ENCODE assay signal across 8 cellular contexts in genomic region chr20:33994624-33994913, GRCh38. TPM values are rescaled to one million over a fixed set of nuclear protein-coding genes. Genes with fewer than 3 reads are reported as not detected.
DNase-seq lines count a peak whose midpoint lies in the region; ATAC-seq, FAIRE-seq and TF ChIP-seq lines count a peak whose summit lies in the region.

No MANE protein-coding gene starts in this region.

- H3K36me3 ChIP-seq in GM12878 (ENCODE audit: control insufficient read depth in 2 of 2, insufficient read depth in 2 of 2, low read length in 1 of 2) (peaks cover 0 to 3% of the 10 kb centered on the region in 2 experiments; a peak in 1 of 4 replicates), lower lobe of right lung (no peaks in the 10 kb centered on the region), tibial artery (no peaks in the 10 kb centered on the region)

- peaks cover 9 to 13% of the 10 kb centered on the region in 2 donors for H3K36me3 Mint-ChIP-seq in activated T-cell treated with anti-CD3 and anti-CD28 coated beads, Interleukin-2, amount 50 U/mL, for 72 hours (ENCODE audit: insufficient read depth in 2 of 2)

- H3K27ac ChIP-seq in GM12878 (ENCODE audit: control insufficient read depth, insufficient read depth) (peak overlapping the region; percentile 96), lower lobe of right lung (peak overlapping the region; percentile 98), tibial artery (peak overlapping the region; percentile 98 to 99)

- H3K4me3 ChIP-seq in GM12878 = peak overlapping the region; percentile 72
- peak overlapping the region; percentile 94 for H3K4me3 ChIP-seq in lower lobe of right lung
- peak overlapping the region; percentile 96 to 99 for H3K4me3 ChIP-seq in tibial artery

- peaks cover 79% of the 10 kb centered on the region for H3K4me1 Mint-ChIP-seq in activated T-cell treated with anti-CD3 and anti-CD28 coated beads, Interleukin-2, amount 50 U/mL, for 72 hours (ENCODE audit: low read depth)

- H3K27me3 Mint-ChIP-seq in activated T-cell treated with anti-CD3 and anti-CD28 coated beads, Interleukin-2, amount 50 U/mL, for 72 hours (ENCODE audit: low read depth) = no peaks in the 10 kb centered on the region

- DNase-seq in activated T-cell treated with anti-CD3 and anti-CD28 coated beads, Interleukin-2, amount 50 U/mL, for 72 hours = no peak
- no peak for DNase-seq in activated T-cell treated with anti-CD3 and anti-CD28 coated beads, Interleukin-2, amount 50 U/mL, for 48 hours
- DNase-seq in GM12878 (ENCODE audit: low read depth, low spot score) (no peak), lower lobe of right lung (no peak), tibial artery (no peak), HTR-8/SVneo (ENCODE audit: insufficient read length, low spot score) (no peak)
- DNase-seq in stimulated activated CD8-positive, alpha-beta memory T cell treated with anti-CD3 and anti-CD28 coated beads, Interleukin-4, amount 100 ng/mL, for 48 hours = no peak

- H3K9me3 Mint-ChIP-seq in activated T-cell treated with anti-CD3 and anti-CD28 coated beads, Interleukin-2, amount 50 U/mL, for 72 hours = no peaks in the 10 kb centered on the region

- POLR2A ChIA-PET in GM12878 (lab: Charles Lee) = interaction anchor here (1.5 kb wide), 1 partner anchor 18 kb away, joined by 5 read pairs; no protein-coding TSS in a partner anchor

- FAIRE-seq in GM12878 (lab: Jason Lieb, UNC) (no peak), HTR-8/SVneo (lab: Jason Lieb, UNC) (no peak)

- no peaks in the 10 kb centered on the region; the same call in 2 of the 3 replicates for H3K9me3 ChIP-seq in GM12878 (replicated peaks; ENCODE audit: control insufficient read depth, insufficient read depth, low read length)
- no peaks in the 10 kb centered on the region for H3K9me3 ChIP-seq in lower lobe of right lung
- no peaks in the 10 kb centered on the region for H3K9me3 ChIP-seq in tibial artery

- TF ChIP-seq EP300 in GM12878 (IDR thresholded peaks at IDR 0.05; ENCODE audit: borderline replicate concordance in 1 of 2, control insufficient read depth in 1 of 2, low read depth in 2 of 2, low read length in 2 of 2) = no peak

- TF ChIP-seq CTCF in GM12878 (IDR thresholded peaks at IDR 0.05 in 2 of 3, conservative IDR thresholded peaks at IDR 0.05 in 1 of 3; ENCODE audit: control insufficient read depth in 2 of 3, extremely low read depth in 1 of 3, insufficient read depth in 1 of 3, low read depth in 3 of 3, low read length in 3 of 3) (no peak), lower lobe of right lung (IDR thresholded peaks at IDR 0.05) (no peak), tibial artery (IDR thresholded peaks at IDR 0.05) (no peak)

- intact Hi-C loops in GM12878 (cut with micrococcal nuclease; ENCODE audit: unreplicated experiment) (loop anchor here (5.0 to 10.0 kb wide), 4 partner anchors 118 to 1637 kb away; partner anchors contain the start of genes ASXL1, E2F1, EIF2S2 and ZNF341), lower lobe of right lung (cut with DNase I) (no loop called here), tibial artery (cut with DNase I; ENCODE audit: low total_unique reads) (loop anchor here (10.0 kb wide), 2 partner anchors 120 to 180 kb away; partner anchors contain the start of genes CHMP4B and EIF2S2)

- TF ChIP-seq POLR2A in GM12878 (IDR thresholded peaks at IDR 0.05; ENCODE audit: low read depth, low read length) = no peak

- H3K4me3 Mint-ChIP-seq in activated T-cell treated with anti-CD3 and anti-CD28 coated beads, Interleukin-2, amount 50 U/mL, for 72 hours = peak overlapping the region; percentile 86 to 88

- peak overlapping the region; percentile 98 for H3K27ac Mint-ChIP-seq in activated T-cell treated with anti-CD3 and anti-CD28 coated beads, Interleukin-2, amount 50 U/mL, for 72 hours

- in situ Hi-C loops in GM12878 (cut with MboI) = no loop called here

- H3K4me2 ChIP-seq in GM12878 (ENCODE audit: control insufficient read depth, insufficient read depth) = peak overlapping the region; percentile 80

- whole genome bisulfite sequencing in GM12878 (ENCODE audit: insufficient coverage, insufficient replicate concordance, low lambda C conversion rate, missing lambda C conversion rate) = under 1% methylated on average over 15 of the region's 15 CpGs

- H3K27me3 ChIP-seq in GM12878 (replicated peaks in 1 of 2; ENCODE audit: control insufficient read depth in 2 of 2, insufficient read depth in 2 of 2, low read length in 1 of 2) (no peaks in the 10 kb centered on the region), lower lobe of right lung (ENCODE audit: low read depth) (no peaks in the 10 kb centered on the region), tibial artery (no peaks in the 10 kb centered on the region)

- BruUV-seq in GM12878 (replicated peaks; lab: Mats Ljungman, UMichigan) = no TSS peak

- RAD21 ChIA-PET in GM12878 (lab: Charles Lee; ENCODE audit: unreplicated experiment) = no interaction called here

- no peak overlapping the region for H2AFZ ChIP-seq in GM12878 (ENCODE audit: control insufficient read depth, low read depth, low read length)

- CTCF ChIA-PET in GM12878 (lab: Yijun Ruan, JAX) = interaction anchor here (1.1 to 2.9 kb wide), 2 partner anchors 28 to 74 kb away, joined by 4 to 10 read pairs; no protein-coding TSS in a partner anchor

- H4K20me1 ChIP-seq in GM12878 (ENCODE audit: control insufficient read depth, insufficient read depth) = peaks cover 5% of the 10 kb centered on the region

- peaks cover 75% of the 10 kb centered on the region for H3K79me2 ChIP-seq in GM12878 (ENCODE audit: control insufficient read depth, insufficient read depth, low read length)

- SMC1A ChIA-PET in GM12878 (lab: Charles Lee; ENCODE audit: uncharacterized antibody, unreplicated experiment) = interaction anchor here (1.5 kb wide), 2 partner anchors 11 to 118 kb away, joined by 4 to 7 read pairs; partner anchors contain the start of gene EIF2S2

- no peak for ATAC-seq in activated T-cell treated with anti-CD3 and anti-CD28 coated beads, Interleukin-2, amount 50 U/mL, for 72 hours (replicated peaks in 1 of 2)
- ATAC-seq in GM12878 (no peak), lower lobe of right lung (no peak), GM21381 (IDR thresholded peaks at IDR 0.05; ENCODE audit: unreplicated experiment) (no peak)

- H3K9ac ChIP-seq in GM12878 (ENCODE audit: control insufficient read depth, insufficient read depth, low read length) = peak overlapping the region; percentile 92

- H3K4me1 ChIP-seq in GM12878 (ENCODE audit: control insufficient read depth, insufficient read depth, low read length) (peaks cover 12% of the 10 kb centered on the region), lower lobe of right lung (peaks cover 65% of the 10 kb centered on the region), tibial artery (peaks cover 0 to 69% (median 52%) of the 10 kb centered on the region in 4 donors)

- TF ChIP-seq RAD21 in GM12878 (IDR thresholded peaks at IDR 0.05; ENCODE audit: insufficient read depth, low read depth, low read length) = no peak

TF ChIP-seq in GM12878, 131 proteins besides CTCF, POLR2A, EP300 and RAD21 (continues in another document):
- TF ChIP-seq ZBTB33 (IDR thresholded peaks at IDR 0.05) (no peak), ETV6 (conservative IDR thresholded peaks at IDR 0.05 in 1 of 2, IDR thresholded peaks at IDR 0.05 in 1 of 2; ENCODE audit: borderline replicate concordance in 1 of 2, low read depth in 1 of 2) (no peak)

RNA-seq across cellular contexts. Expression of gene RALY, which starts 0.9 kb away (rescaled TPM):
- 100 to 1,000 TPM; 148 to 164 TPM for total RNA-seq in activated T-cell treated with anti-CD3 and anti-CD28 coated beads, Interleukin-2, amount 50 U/mL, for 72 hours
- 51.3 and 66.4 TPM in 2 replicates for total RNA-seq in GM12878 (2013; cell fraction: nucleolus; rRNA removed)
- total RNA-seq in GM12878 (2014; rRNA removed) (85.5 and 96.0 TPM in 2 replicates), GM12878 (2014; rRNA removed; fragmentation: Illumina TruSeq; extraction: Trizol) (111 and 123 TPM in 2 replicates), GM12878 (2021) (191 and 192 TPM in 2 replicates), lower lobe of right lung (124 TPM)
- 45.7 TPM for polyA plus RNA-seq in GM12878 (2011; ENCODE audit: low read depth)
- polyA plus RNA-seq in GM12878 (2011; rRNA removed) (98.7 and 139 TPM in 2 replicates), GM12878 (2014; fragmentation: Illumina TruSeq; extraction: Trizol) (45.6 and 135 TPM in 2 replicates), GM12878 (2014; fragmentation: Nextera tagmentation; extraction: Ambion mirVana) (1 to 10 TPM; 1.2 to 6.2 TPM), GM12878 (2014; rRNA removed) (246 and 279 TPM in 2 replicates), GM12878 (2016; fragmentation: Nextera tagmentation; extraction: Ambion mirVana) (100 to 1,000 TPM; 214 to 234 TPM)
- 143 and 235 TPM in 2 replicates for polyA plus RNA-seq in GM12878 (2011; cell fraction: cytosol; rRNA removed)
- polyA plus RNA-seq in GM12878 (2011; cell fraction: nucleus; rRNA removed) = 92.8 and 118 TPM in 2 replicates
- polyA plus RNA-seq in GM12878 (2012) = 116 and 126 TPM in 2 replicates
- 73.4 and 128 TPM in 2 replicates for polyA minus RNA-seq in GM12878 (2011; rRNA and poly(A)+ RNA removed)
- 48.9 and 55.8 TPM in 2 replicates for polyA minus RNA-seq in GM12878 (2011; cell fraction: cytosol; rRNA and poly(A)+ RNA removed)
- 30.9 and 54.8 TPM in 2 replicates for polyA minus RNA-seq in GM12878 (2011; cell fraction: nucleus; rRNA and poly(A)+ RNA removed)
